Comparison of ENCODE assay signal across 16 cellular contexts in the genomic region with DNA sequence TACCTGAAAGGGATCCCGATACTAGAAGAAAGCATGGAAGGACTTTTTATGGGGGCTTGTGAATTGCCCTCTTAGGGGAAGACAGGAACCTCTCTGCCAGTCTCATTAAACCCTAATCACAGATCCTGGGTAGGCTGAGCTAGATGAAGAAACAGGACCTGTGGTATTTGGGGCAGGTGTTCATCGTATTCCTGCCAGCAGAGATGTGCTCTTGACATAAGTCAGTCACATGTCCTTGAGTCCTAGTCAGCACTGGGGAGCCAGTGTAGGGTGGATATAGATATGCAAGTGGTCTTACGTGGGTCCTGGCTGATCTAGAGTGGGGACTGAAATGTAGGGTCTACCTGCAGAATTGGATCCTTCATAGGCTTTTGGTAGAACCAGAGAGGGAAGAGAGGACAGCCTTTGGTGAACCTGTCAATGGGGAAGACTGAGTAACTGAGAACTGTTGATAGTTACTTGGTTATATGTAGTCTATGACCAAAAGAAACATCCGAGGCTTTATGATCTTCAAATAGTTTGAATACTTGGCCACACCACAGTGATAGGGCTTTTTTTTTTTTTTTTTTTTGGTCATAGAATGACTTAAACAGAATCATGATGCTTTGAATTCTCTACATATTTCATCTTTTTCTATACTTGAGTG.
A peak's percentile ranks its signal among the peaks of the same experiment; 100 is the strongest.
DNase-seq lines count a peak whose midpoint lies in the region; ATAC-seq and TF ChIP-seq lines count a peak whose summit lies in the region.
"Had no signal": no experiment of that assay in that cellular context is flagged by ENCODE, and none has a peak within 500 bp of the region (broad histone marks: within the 10 kb centered on the region; RNA-seq: fewer than 3 reads in every experiment).

No MANE protein-coding gene starts in this region.

- ATAC-seq in heart left ventricle (no peak), upper lobe of left lung (ENCODE audit: low FRiP score in 2 of 2) (no peak), GM21576 (IDR thresholded peaks at IDR 0.05; ENCODE audit: unreplicated experiment) (no peak), HG03354 (IDR thresholded peaks at IDR 0.05; ENCODE audit: poor library complexity, severe bottlenecking, unreplicated experiment) (no peak)
- ATAC-seq: foreskin keratinocyte had no signal

- peak overlapping the region; percentile 41 for H3K27ac ChIP-seq in cardiac muscle cell
- peak overlapping the region in 1 of 12 donors; percentile 32 for H3K27ac ChIP-seq in heart left ventricle
- H3K27ac ChIP-seq in upper lobe of left lung = peak overlapping the region; percentile 26 to 79 (median 74)
- H3K27ac ChIP-seq: SK-N-MC had no signal

- no peak overlapping the region for H3K4me3 ChIP-seq in cardiac muscle cell
- H3K4me3 ChIP-seq in heart left ventricle = no peak overlapping the region
- peak overlapping the region; percentile 54 for H3K4me3 ChIP-seq in Loucy (ENCODE audit: low read length, poor library complexity, severe bottlenecking)
- no peak overlapping the region for H3K4me3 ChIP-seq in upper lobe of left lung
- H3K4me3 ChIP-seq: SK-N-MC had no signal

- H3K4me1 ChIP-seq in cardiac muscle cell (ENCODE audit: low read depth) (peaks cover 24% of the 10 kb centered on the region), heart left ventricle (peaks cover 0 to 28% (median 2%) of the 10 kb centered on the region in 12 donors), Loucy (ENCODE audit: insufficient read depth, low read length, poor library complexity, severe bottlenecking) (peaks cover 67% of the 10 kb centered on the region), upper lobe of left lung (peaks cover 0 to 14% (median 7%) of the 10 kb centered on the region in 4 donors)

- TF ChIP-seq CTCF in cardiac muscle cell (IDR thresholded peaks at IDR 0.05; ENCODE audit: low read depth, low read length) (no peak), heart left ventricle (IDR thresholded peaks at IDR 0.05) (no peak), Loucy (conservative IDR thresholded peaks at IDR 0.05; ENCODE audit: low read length) (no peak), upper lobe of left lung (IDR thresholded peaks at IDR 0.05) (no peak)

- 59 to 73% (median 62%) methylated on average over 4 of the region's 4 CpGs for WGBS in heart left ventricle, 4 donors
- 77 to 90% methylated on average over 4 of the region's 4 CpGs for WGBS in upper lobe of left lung, 2 donors

- DNase-seq in cardiac muscle cell (ENCODE audit: low read depth in 1 of 2, low spot score in 1 of 2) (peak in 1 of 2 donors; percentile 65), heart left ventricle (no peak), erythroblast (lab: John Stamatoyannopoulos, UW) (peak; percentile 16 to 42), upper lobe of left lung (no peak), NCI-H2081 treated with DMSO at 0.1 percent for 48 hours (lab: John Stamatoyannopoulos, UW) (no peak)
- DNase-seq: activated T-cell treated with anti-CD3 and anti-CD28 coated beads, Interleukin-2, amount 50 U/mL, for 1 hour; DMS 273 treated with DMSO at 0.1 percent for 48 hours; foreskin keratinocyte; left cardiac atrium; NCI-H1092 treated with DMSO at 0.1 percent for 48 hours; NCI-H774; T1000 had no signal

- H3K9me3 ChIP-seq in cardiac muscle cell (ENCODE audit: low read depth) (no peaks in the 10 kb centered on the region), heart left ventricle (no peaks in the 10 kb centered on the region), Loucy (ENCODE audit: insufficient read depth, low read depth, low read length) (no peaks in the 10 kb centered on the region), upper lobe of left lung (no peaks in the 10 kb centered on the region)

- no peaks in the 10 kb centered on the region for H3K79me2 ChIP-seq in Loucy (ENCODE audit: insufficient read depth, low read length)

- TF ChIP-seq POLR2A in heart left ventricle (IDR thresholded peaks at IDR 0.05) = no peak
- TF ChIP-seq POLR2A in erythroblast (IDR thresholded peaks at IDR 0.05; ENCODE audit: low read length) = no peak
- no peak for TF ChIP-seq POLR2A in upper lobe of left lung (IDR thresholded peaks at IDR 0.05)

- H3K36me3 ChIP-seq in cardiac muscle cell (no peaks in the 10 kb centered on the region), heart left ventricle (no peaks in the 10 kb centered on the region), Loucy (ENCODE audit: insufficient read depth, low read length) (no peaks in the 10 kb centered on the region), upper lobe of left lung (no peaks in the 10 kb centered on the region)

- H3K27me3 ChIP-seq in cardiac muscle cell (no peaks in the 10 kb centered on the region), heart left ventricle (no peaks in the 10 kb centered on the region), Loucy (ENCODE audit: insufficient read depth, low read length, poor library complexity, severe bottlenecking) (no peaks in the 10 kb centered on the region), upper lobe of left lung (no peaks in the 10 kb centered on the region)
- H3K27me3 ChIP-seq: foreskin keratinocyte had no signal

- peak overlapping the region; percentile 52 for H3K9ac ChIP-seq in Loucy (ENCODE audit: low read depth, low read length, poor library complexity, severe bottlenecking)

- 0 out of 2 replicates have a peak, but pooled peaks cover 4% of the 10 kb centered on the region for H3F3A ChIP-seq in Loucy (ENCODE audit: low read depth)

- TF ChIP-seq EP300 in upper lobe of left lung (IDR thresholded peaks at IDR 0.05) = no peak

- no peak overlapping the region for H2AFZ ChIP-seq in Loucy (ENCODE audit: low read length)

- no peaks in the 10 kb centered on the region for H3K9me2 ChIP-seq in Loucy (replicated peaks; ENCODE audit: low read depth, low read length)

- H3K4me2 ChIP-seq in Loucy (ENCODE audit: low read depth, low read length, poor library complexity, severe bottlenecking) = peak overlapping the region; percentile 75

- intact Hi-C loops in heart left ventricle (cut with DNase I) = loop anchor here in 1 of 10 donors (10.0 kb wide), 1 partner anchor 65 kb away; no protein-coding TSS in a partner anchor

- H4K20me1 ChIP-seq in Loucy (ENCODE audit: insufficient read depth, low read length, poor library complexity, severe bottlenecking) = no peaks in the 10 kb centered on the region

Comparison
In these comparisons a context has a peak if more than half of its experiments do, and no peak if none do; other contexts are left out.
1. DNase-seq: peak in erythroblast (2 of 2); none in heart left ventricle (0 of 5), upper lobe of left lung (0 of 2) and NCI-H2081 treated with DMSO at 0.1 percent for 48 hours (single experiment).